ENCODE assay signal across 8 cellular contexts in genomic region chr12:55966408-55967281, GRCh38. TPM values are rescaled to one million over a fixed set of nuclear protein-coding genes. Genes with fewer than 3 reads are reported as not detected.
DNase-seq lines count a peak whose midpoint lies in the region; ATAC-seq and TF ChIP-seq lines count a peak whose summit lies in the region.

Gene CDK2 (plus strand): TSS chr12:55966830. CDS start chr12:55967009, 179 bp downstream.

- H3K36me3 ChIP-seq in GM23338 (ENCODE audit: insufficient read depth), result 0 out of 2 replicates have a peak, but pooled peaks cover 9% of the 10 kb centered on the region
- H3K36me3 ChIP-seq in RWPE2 (ENCODE audit: low read depth), result peaks cover 31% of the 10 kb centered on the region

- H3K27ac Mint-ChIP-seq in GM23338, result peak within 1 kb of the TSS; percentile 83
- peak within 1 kb of the TSS; percentile 95 for H3K27ac Mint-ChIP-seq in nephron progenitor cell
- H3K27ac Mint-ChIP-seq in stimulated activated naive CD8-positive, alpha-beta T cell treated with anti-CD3 and anti-CD28 coated beads, Interleukin-15, Interleukin-2, amounts not matched to agents 100 ng/mL and 50 ng/mL, for 24 hours, result peak within 1 kb of the TSS; percentile 90

- peak within 1 kb of the TSS; percentile 88 for H3K4me2 ChIP-seq in GM23338

- H3K9me3 ChIP-seq in RWPE2 (ENCODE audit: severe bottlenecking), result no peaks in the 10 kb centered on the region

- H3K27me3 ChIP-seq in GM23338 (ENCODE audit: insufficient read depth) (no peaks in the 10 kb centered on the region), RWPE2 (ENCODE audit: insufficient read depth, poor library complexity, severe bottlenecking) (no peaks in the 10 kb centered on the region)

- H3K4me1 ChIP-seq in GM23338 (ENCODE audit: insufficient read depth) (peaks cover 17% of the 10 kb centered on the region; the same call in 1 of the 2 replicates), RWPE2 (ENCODE audit: insufficient read depth, poor library complexity, severe bottlenecking) (peaks cover 12% of the 10 kb centered on the region)

- no peaks in the 10 kb centered on the region for H3F3A ChIP-seq in GM23338 (replicated peaks; ENCODE audit: low read depth)

- TF ChIP-seq CTCF in GM23338 (conservative IDR thresholded peaks at IDR 0.05; ENCODE audit: low read depth in 2 of 2) (no peak), RWPE2 (IDR thresholded peaks at IDR 0.05; ENCODE audit: poor library complexity, severe bottlenecking) (no peak), fibroblast of the aortic adventitia (IDR thresholded peaks at IDR 0.05; ENCODE audit: insufficient read depth, low read length) (no peak), nephron progenitor cell (IDR thresholded peaks at IDR 0.05) (no peak)

- 0 out of 2 replicates have a peak, but pooled peaks cover 3% of the 10 kb centered on the region for H4K20me1 ChIP-seq in GM23338 (replicated peaks; ENCODE audit: insufficient read depth)

- H3K9me2 ChIP-seq in GM23338 (ENCODE audit: insufficient read depth), result no peaks in the 10 kb centered on the region

- ATAC-seq in GM23338 (peak; percentile 85), RWPE2 (ENCODE audit: low read depth) (peak; percentile 85)

- no peaks in the 10 kb centered on the region for H3K9me3 Mint-ChIP-seq in GM23338
- H3K9me3 Mint-ChIP-seq in nephron progenitor cell, result no peaks in the 10 kb centered on the region
- no peaks in the 10 kb centered on the region for H3K9me3 Mint-ChIP-seq in stimulated activated naive CD8-positive, alpha-beta T cell treated with anti-CD3 and anti-CD28 coated beads, Interleukin-15, Interleukin-2, amounts not matched to agents 100 ng/mL and 50 ng/mL, for 24 hours

- DNase-seq in ELF-1 (ENCODE audit: low read depth, low spot score) (peak; percentile 96), GM23338 (ENCODE audit: low spot score) (peak; percentile 98), LHCN-M2 (ENCODE audit: low read depth) (peak; percentile 69), RWPE2 (ENCODE audit: low spot score) (peak; percentile 91), fibroblast of the aortic adventitia (ENCODE audit: low read depth) (peak; percentile 65), nephron progenitor cell (peak; percentile 98)
- DNase-seq in activated T-helper 9 cell treated with anti-CD3 and anti-CD28 coated beads, Interleukin-2, amount 50 U/mL, for 16 hours (ENCODE audit: low read depth), result peak; percentile 83

- H3K4me1 Mint-ChIP-seq in GM23338, result peaks cover 22% of the 10 kb centered on the region
- peaks cover 52% of the 10 kb centered on the region for H3K4me1 Mint-ChIP-seq in nephron progenitor cell
- H3K4me1 Mint-ChIP-seq in stimulated activated naive CD8-positive, alpha-beta T cell treated with anti-CD3 and anti-CD28 coated beads, Interleukin-15, Interleukin-2, amounts not matched to agents 100 ng/mL and 50 ng/mL, for 24 hours (ENCODE audit: low read depth), result peaks cover 28% of the 10 kb centered on the region

- H3K27ac ChIP-seq in GM23338 (ENCODE audit: low read depth), result peak within 1 kb of the TSS; percentile 90
- peak within 1 kb of the TSS; percentile 57 for H3K27ac ChIP-seq in RWPE2 (ENCODE audit: poor library complexity, severe bottlenecking)

- H3K4me3 ChIP-seq in GM23338 (peak within 1 kb of the TSS; percentile 91), RWPE2 (ENCODE audit: severe bottlenecking) (peak within 1 kb of the TSS; percentile 92), fibroblast of the aortic adventitia (ENCODE audit: low read depth, low read length) (peak within 1 kb of the TSS; percentile 85)

- peaks cover 30% of the 10 kb centered on the region for H3K36me3 Mint-ChIP-seq in GM23338 (ENCODE audit: low read depth)
- H3K36me3 Mint-ChIP-seq in nephron progenitor cell (ENCODE audit: low read depth), result peaks cover 17% of the 10 kb centered on the region
- H3K36me3 Mint-ChIP-seq in stimulated activated naive CD8-positive, alpha-beta T cell treated with anti-CD3 and anti-CD28 coated beads, Interleukin-15, Interleukin-2, amounts not matched to agents 100 ng/mL and 50 ng/mL, for 24 hours (ENCODE audit: low read depth), result peaks cover 23% of the 10 kb centered on the region

- peak within 1 kb of the TSS; percentile 82 for H2AFZ ChIP-seq in GM23338

- H3K27me3 Mint-ChIP-seq in GM23338 (ENCODE audit: insufficient read depth, low read depth, poor library complexity) (peaks cover 4% of the 10 kb centered on the region), nephron progenitor cell (ENCODE audit: low read depth, poor library complexity) (peaks cover 2% of the 10 kb centered on the region)
- H3K27me3 Mint-ChIP-seq in stimulated activated naive CD8-positive, alpha-beta T cell treated with anti-CD3 and anti-CD28 coated beads, Interleukin-15, Interleukin-2, amounts not matched to agents 100 ng/mL and 50 ng/mL, for 24 hours, result no peaks in the 10 kb centered on the region

- peaks cover 31% of the 10 kb centered on the region for H3K79me2 ChIP-seq in GM23338 (replicated peaks; ENCODE audit: insufficient read depth)

- H3K4me3 Mint-ChIP-seq in GM23338, result peak within 1 kb of the TSS; percentile 100
- H3K4me3 Mint-ChIP-seq in nephron progenitor cell, result peak within 1 kb of the TSS; percentile 99
- peak within 1 kb of the TSS; percentile 94 for H3K4me3 Mint-ChIP-seq in stimulated activated naive CD8-positive, alpha-beta T cell treated with anti-CD3 and anti-CD28 coated beads, Interleukin-15, Interleukin-2, amounts not matched to agents 100 ng/mL and 50 ng/mL, for 24 hours

TF ChIP-seq in GM23338, 12 proteins besides CTCF, POLR2A, EP300 and RAD21 (continues in another document):
- TF ChIP-seq EZH2phosphoT487 (IDR thresholded peaks at IDR 0.05; ENCODE audit: unreplicated experiment) (no peak), POLR2AphosphoS5 (IDR thresholded peaks at IDR 0.05; ENCODE audit: low read depth) (peak; percentile 78), ZNF114 (CRISPR knock-in tag; IDR thresholded peaks at IDR 0.05) (no peak), ZNF462 (CRISPR knock-in tag; IDR thresholded peaks at IDR 0.05) (no peak)

RNA-seq across cellular contexts. Expression of gene CDK2, which starts in this region (rescaled TPM):
- 27.7 and 31.0 TPM in 2 replicates for total RNA-seq in GM23338 (2014; rRNA removed; shearing (Covaris generic))
- polyA plus RNA-seq in GM23338 (2016; fragmentation: Nextera tagmentation; extraction: Ambion mirVana), result 14.1 and 15.2 TPM in 2 replicates
- total RNA-seq in LHCN-M2 (2014; rRNA removed) (64.4 and 66.5 TPM in 2 replicates), fibroblast of the aortic adventitia (ENCODE audit: low replicate concordance) (8.5 and 38.5 TPM in 2 replicates)
- polyA plus RNA-seq in LHCN-M2 (2012), result 43.7 TPM

Comparison
In these comparisons a context has a peak if more than half of its experiments do, and no peak if none do; other contexts are left out.
1. Peak in every context shown above with its lines: DNase-seq, ATAC-seq, H3K4me3 ChIP-seq and H3K27ac ChIP-seq.